In genomic region chr6:108873971-108874370, GRCh38 we compare ENCODE assay signal across 12 cellular contexts. TPM values are rescaled to one million over a fixed set of nuclear protein-coding genes. Genes with fewer than 3 reads are reported as not detected.
A peak's percentile ranks its signal among the peaks of the same experiment; 100 is the strongest.
DNase-seq lines count a peak whose midpoint lies in the region; ATAC-seq and TF ChIP-seq lines count a peak whose summit lies in the region.
"Had no signal": no experiment of that assay in that cellular context is flagged by ENCODE, and none has a peak within 500 bp of the region (broad histone marks: within the 10 kb centered on the region; RNA-seq: fewer than 3 reads in every experiment).

No MANE protein-coding gene starts in this region.

- TF ChIP-seq CTCF in Peyer's patch (IDR thresholded peaks at IDR 0.05), result no peak

- H3K9me3 Mint-ChIP-seq in T-helper 2 cell treated with Interferon-gamma antibody and Interleukin-4, amounts not matched to agents 5 μg/mL and 100 μg/mL, for 36 hours, result peaks cover 13% of the 10 kb centered on the region
- H3K9me3 Mint-ChIP-seq in effector memory CD8-positive, alpha-beta T cell, result peaks cover 3 to 5% of the 10 kb centered on the region in 2 donors
- peaks cover 3% of the 10 kb centered on the region for H3K9me3 Mint-ChIP-seq in stimulated activated memory B cell treated with anti-CD40 and anti-IgM and Interleukin-4, amounts not matched to agents 10 μg/mL and 1 μg/mL and 100 μg/mL, for 72 hours

- H3K4me3 Mint-ChIP-seq in T-helper 2 cell treated with Interferon-gamma antibody and Interleukin-4, amounts not matched to agents 5 μg/mL and 100 μg/mL, for 36 hours, result peak overlapping the region; percentile 74
- peak overlapping the region; percentile 70 to 74 for H3K4me3 Mint-ChIP-seq in effector memory CD8-positive, alpha-beta T cell
- H3K4me3 Mint-ChIP-seq in stimulated activated memory B cell treated with anti-CD40 and anti-IgM and Interleukin-4, amounts not matched to agents 10 μg/mL and 1 μg/mL and 100 μg/mL, for 72 hours, result peak overlapping the region; percentile 65

- peaks cover 68% of the 10 kb centered on the region for H3K4me1 Mint-ChIP-seq in T-helper 2 cell treated with Interferon-gamma antibody and Interleukin-4, amounts not matched to agents 5 μg/mL and 100 μg/mL, for 36 hours (ENCODE audit: low read depth)
- H3K4me1 Mint-ChIP-seq in effector memory CD8-positive, alpha-beta T cell (ENCODE audit: low read depth in 2 of 2), result peaks cover 42 to 61% of the 10 kb centered on the region in 2 donors
- H3K4me1 Mint-ChIP-seq in stimulated activated memory B cell treated with anti-CD40 and anti-IgM and Interleukin-4, amounts not matched to agents 10 μg/mL and 1 μg/mL and 100 μg/mL, for 72 hours, result peaks cover 39% of the 10 kb centered on the region

- no peak overlapping the region for H3K4me3 ChIP-seq in Peyer's patch

- no peak for ATAC-seq in effector memory CD8-positive, alpha-beta T cell (replicated peaks)
- no peak for ATAC-seq in stimulated activated memory B cell treated with anti-CD40 and anti-IgM and Interleukin-4, amounts not matched to agents 10 μg/mL and 1 μg/mL and 100 μg/mL, for 72 hours
- ATAC-seq in HG02884 (IDR thresholded peaks at IDR 0.05; ENCODE audit: unreplicated experiment), result no peak

- peaks cover 31% of the 10 kb centered on the region for H3K27me3 Mint-ChIP-seq in T-helper 2 cell treated with Interferon-gamma antibody and Interleukin-4, amounts not matched to agents 5 μg/mL and 100 μg/mL, for 36 hours (ENCODE audit: low read depth)
- no peaks in the 10 kb centered on the region for H3K27me3 Mint-ChIP-seq in effector memory CD8-positive, alpha-beta T cell
- no peaks in the 10 kb centered on the region for H3K27me3 Mint-ChIP-seq in stimulated activated memory B cell treated with anti-CD40 and anti-IgM and Interleukin-4, amounts not matched to agents 10 μg/mL and 1 μg/mL and 100 μg/mL, for 72 hours

- peaks cover 56% of the 10 kb centered on the region for H3K36me3 Mint-ChIP-seq in T-helper 2 cell treated with Interferon-gamma antibody and Interleukin-4, amounts not matched to agents 5 μg/mL and 100 μg/mL, for 36 hours (ENCODE audit: low read depth)
- H3K36me3 Mint-ChIP-seq in effector memory CD8-positive, alpha-beta T cell (ENCODE audit: insufficient read depth), result peaks cover 13% of the 10 kb centered on the region
- H3K36me3 Mint-ChIP-seq in stimulated activated memory B cell treated with anti-CD40 and anti-IgM and Interleukin-4, amounts not matched to agents 10 μg/mL and 1 μg/mL and 100 μg/mL, for 72 hours, result peaks cover 17% of the 10 kb centered on the region

- peak overlapping the region; percentile 46 to 73 (median 60) for H3K27ac ChIP-seq in Peyer's patch

- DNase-seq in T-helper 2 cell treated with Interferon-gamma antibody and Interleukin-4, amounts not matched to agents 5 μg/mL and 100 μg/mL, for 36 hours (ENCODE audit: low spot score), result no peak
- no peak for DNase-seq in T-helper 2 cell
- DNase-seq in Peyer's patch, result no peak
- DNase-seq in effector memory CD8-positive, alpha-beta T cell, result no peak
- DNase-seq in CD1c-positive myeloid dendritic cell (ENCODE audit: extremely low spot score), result no peak
- DNase-seq in NCI-H1105 treated with DMSO at 0.1 percent for 48 hours (lab: John Stamatoyannopoulos, UW), result no peak
- DNase-seq: 8988T, NCI-H2081, retina, SK-N-SH had no signal

- H3K4me1 ChIP-seq in Peyer's patch, result peaks cover 0 to 7% (median 3%) of the 10 kb centered on the region in 4 donors

- no peaks in the 10 kb centered on the region for H3K36me3 ChIP-seq in Peyer's patch

- no peak for TF ChIP-seq POLR2A in Peyer's patch (IDR thresholded peaks at IDR 0.05)

- no peaks in the 10 kb centered on the region for H3K27me3 ChIP-seq in Peyer's patch

- no peaks in the 10 kb centered on the region for H3K9me3 ChIP-seq in Peyer's patch
- H3K9me3 ChIP-seq: SK-N-SH had no signal

- peak overlapping the region; percentile 95 for H3K27ac Mint-ChIP-seq in T-helper 2 cell treated with Interferon-gamma antibody and Interleukin-4, amounts not matched to agents 5 μg/mL and 100 μg/mL, for 36 hours
- H3K27ac Mint-ChIP-seq in effector memory CD8-positive, alpha-beta T cell, result peak overlapping the region; percentile 93 to 97
- H3K27ac Mint-ChIP-seq in stimulated activated memory B cell treated with anti-CD40 and anti-IgM and Interleukin-4, amounts not matched to agents 10 μg/mL and 1 μg/mL and 100 μg/mL, for 72 hours, result peak overlapping the region; percentile 50

RNA-seq across cellular contexts. Expression of gene ARMC2, which starts 25.7 kb away (rescaled TPM):
- total RNA-seq in Peyer's patch, result 10 to 100 TPM in 1 of 4 donors, 1 to 10 TPM in 2, under 1 TPM in 1; 0.53 to 29.7 (median 4.4) TPM
